In the genomic region with DNA sequence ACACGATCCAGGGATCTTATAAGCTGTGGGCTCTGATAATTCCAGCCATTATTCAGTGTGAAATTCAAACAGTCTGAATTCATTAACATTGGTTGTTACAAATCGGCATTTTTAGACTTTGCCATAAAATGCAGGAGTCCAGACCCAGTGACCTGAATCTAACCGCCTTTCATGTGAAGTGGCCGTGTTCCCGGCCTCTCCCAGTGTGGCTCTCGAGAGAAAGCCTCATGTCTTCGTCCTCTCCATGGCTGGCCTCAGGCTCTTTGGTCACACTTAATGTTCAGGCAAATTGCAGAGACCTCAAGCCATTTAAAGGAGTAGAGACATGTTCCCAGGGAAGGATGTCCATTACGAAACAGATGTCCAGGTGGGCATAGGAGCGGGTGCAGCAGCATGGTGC, we compare ENCODE assay signal across 18 cellular contexts. TPM values are rescaled to one million over a fixed set of nuclear protein-coding genes. Genes with fewer than 3 reads are reported as not detected.
DNase-seq lines count a peak whose midpoint lies in the region; ATAC-seq and TF ChIP-seq lines count a peak whose summit lies in the region.
"Had no signal": no experiment of that assay in that cellular context is flagged by ENCODE, and none has a peak within 500 bp of the region (broad histone marks: within the 10 kb centered on the region; RNA-seq: fewer than 3 reads in every experiment).

No MANE protein-coding gene starts in this region.

- DNase-seq in Panc1 (ENCODE audit: low read depth, low spot score), result no peak
- DNase-seq in WTC11 (ENCODE audit: low spot score), result no peak
- peak; percentile 54 for DNase-seq in medulla oblongata (ENCODE audit: extremely low spot score)
- peak; percentile 22 for DNase-seq in stomach
- DNase-seq in NCI-H524 treated with DMSO at 0.1 percent for 48 hours (lab: John Stamatoyannopoulos, UW), result no peak
- no peak for DNase-seq in KG1 (lab: John Stamatoyannopoulos, UW)
- DNase-seq in GM13976 (ENCODE audit: low spot score), result no peak
- DNase-seq: BE2C; DMS53; GF-D8; HFFc6; MM.1S; NCI-H1048; NCI-H1417 treated with DMSO at 0.1 percent for 48 hours; NCI-H187; NK-92 treated with Interleukin-12 subunit alpha and Interleukin-12 subunit beta, amount 100 ng/mL, for 24 hours had no signal

- TF ChIP-seq CTCF in Panc1 (IDR thresholded peaks at IDR 0.05) (no peak), WTC11 (IDR thresholded peaks at IDR 0.05) (no peak), stomach (IDR thresholded peaks at IDR 0.05) (no peak), GM13976 (IDR thresholded peaks at IDR 0.05; ENCODE audit: borderline replicate concordance, control extremely low read depth, extremely low read depth, insufficient read depth, missing control alignments) (no peak)

- peaks cover under 1% of the 10 kb centered on the region; the same call in 1 of the 2 replicates for H3K4me1 ChIP-seq in Panc1 (ENCODE audit: control insufficient read depth, insufficient read depth, low read length)
- H3K4me1 ChIP-seq in stomach, result peaks cover 27 to 63% (median 45%) of the 10 kb centered on the region in 4 donors

- peak overlapping the region; percentile 4; the same call in 1 of the 2 replicates for H3K27ac ChIP-seq in Panc1 (ENCODE audit: low read length)
- no peak overlapping the region for H3K27ac ChIP-seq in stomach
- H3K27ac ChIP-seq: SJSA1 had no signal

- peak overlapping the region; percentile 28 for H3K27ac Mint-ChIP-seq in WTC11

- in situ Hi-C loops in Panc1 (cut with HindIII; ENCODE audit: low pct_unique_long_range_greater_than_20kb, low sequenced_read_pairs) (no loop called here), GM13976 (cut with MboI; ENCODE audit: low sequenced_read_pairs, unreplicated experiment) (no loop called here)

- peaks cover 93% of the 10 kb centered on the region for H3K4me1 Mint-ChIP-seq in WTC11

- 79 to 91% (median 86%) methylated on average over 9 of the region's 9 CpGs for WGBS in stomach, 5 donors

- no peaks in the 10 kb centered on the region for H3K27me3 ChIP-seq in Panc1 (ENCODE audit: control insufficient read depth, insufficient read depth, low read length)
- no peaks in the 10 kb centered on the region for H3K27me3 ChIP-seq in stomach
- H3K27me3 ChIP-seq: BE2C, SJSA1 had no signal

- H3K9me3 Mint-ChIP-seq in WTC11, result no peaks in the 10 kb centered on the region
- H3K9me3 Mint-ChIP-seq: HFFc6 had no signal

- H3K9me3 ChIP-seq in Panc1 (ENCODE audit: control insufficient read depth, insufficient read depth, low read depth, low read length), result no peaks in the 10 kb centered on the region
- H3K9me3 ChIP-seq in stomach, result no peaks in the 10 kb centered on the region
- H3K9me3 ChIP-seq: BE2C, SJSA1 had no signal

- H3K27me3 Mint-ChIP-seq in WTC11 (ENCODE audit: low read depth), result no peaks in the 10 kb centered on the region

- H3K4me3 ChIP-seq in Panc1 (ENCODE audit: low read depth in 2 of 2, low read length in 2 of 2) (no peak overlapping the region), stomach (no peak overlapping the region)
- H3K4me3 ChIP-seq: SJSA1 had no signal

- H3K4me3 Mint-ChIP-seq in WTC11, result no peak overlapping the region
- H3K4me3 Mint-ChIP-seq: HFFc6 had no signal

- H3K36me3 ChIP-seq in Panc1 (ENCODE audit: control insufficient read depth, insufficient read depth, low read length), result peaks cover 10% of the 10 kb centered on the region
- H3K36me3 ChIP-seq in stomach, result peaks cover 0 to 22% (median 10%) of the 10 kb centered on the region in 4 donors

- intact Hi-C loops in Panc1 (cut with micrococcal nuclease; ENCODE audit: unreplicated experiment), result no loop called here
- intact Hi-C loops in stomach (cut with DNase I; ENCODE audit: low total_unique reads), result no loop called here

- CTCF ChIA-PET in Panc1 (lab: Charles Lee) (no interaction called here), WTC11 (lab: Charles Lee) (no interaction called here)

- H3K36me3 Mint-ChIP-seq in WTC11, result peaks cover 18% of the 10 kb centered on the region; the same call in 1 of the 2 replicates

- no TSS peak for BruUV-seq in Panc1 (replicated peaks; lab: Mats Ljungman, UMichigan)

- POLR2A ChIA-PET in Panc1 (lab: Charles Lee) (no interaction called here), WTC11 (lab: Charles Lee) (no interaction called here)

- TF ChIP-seq EP300 in stomach (IDR thresholded peaks at IDR 0.05), result no peak

- TF ChIP-seq POLR2A in stomach (IDR thresholded peaks at IDR 0.05), result no peak

- no peak for ATAC-seq in Panc1
- no peak for ATAC-seq in WTC11
- ATAC-seq: Right ventricle myocardium inferior had no signal

TF ChIP-seq in WTC11, 78 proteins besides CTCF, POLR2A, EP300 and RAD21:
- TF ChIP-seq ZNF121 (CRISPR knock-in tag; IDR thresholded peaks at IDR 0.05) (no peak), ZNF263 (CRISPR knock-in tag; IDR thresholded peaks at IDR 0.05; ENCODE audit: low read depth) (no peak)
- TF ChIP-seq, protein P1, sequence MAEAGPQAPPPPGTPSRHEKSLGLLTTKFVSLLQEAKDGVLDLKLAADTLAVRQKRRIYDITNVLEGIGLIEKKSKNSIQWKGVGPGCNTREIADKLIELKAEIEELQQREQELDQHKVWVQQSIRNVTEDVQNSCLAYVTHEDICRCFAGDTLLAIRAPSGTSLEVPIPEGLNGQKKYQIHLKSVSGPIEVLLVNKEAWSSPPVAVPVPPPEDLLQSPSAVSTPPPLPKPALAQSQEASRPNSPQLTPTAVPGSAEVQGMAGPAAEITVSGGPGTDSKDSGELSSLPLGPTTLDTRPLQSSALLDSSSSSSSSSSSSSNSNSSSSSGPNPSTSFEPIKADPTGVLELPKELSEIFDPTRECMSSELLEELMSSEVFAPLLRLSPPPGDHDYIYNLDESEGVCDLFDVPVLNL (CRISPR knock-in tag; IDR thresholded peaks at IDR 0.05; ENCODE audit: borderline replicate concordance, low read depth), result no peak
- TF ChIP-seq, protein P2, sequence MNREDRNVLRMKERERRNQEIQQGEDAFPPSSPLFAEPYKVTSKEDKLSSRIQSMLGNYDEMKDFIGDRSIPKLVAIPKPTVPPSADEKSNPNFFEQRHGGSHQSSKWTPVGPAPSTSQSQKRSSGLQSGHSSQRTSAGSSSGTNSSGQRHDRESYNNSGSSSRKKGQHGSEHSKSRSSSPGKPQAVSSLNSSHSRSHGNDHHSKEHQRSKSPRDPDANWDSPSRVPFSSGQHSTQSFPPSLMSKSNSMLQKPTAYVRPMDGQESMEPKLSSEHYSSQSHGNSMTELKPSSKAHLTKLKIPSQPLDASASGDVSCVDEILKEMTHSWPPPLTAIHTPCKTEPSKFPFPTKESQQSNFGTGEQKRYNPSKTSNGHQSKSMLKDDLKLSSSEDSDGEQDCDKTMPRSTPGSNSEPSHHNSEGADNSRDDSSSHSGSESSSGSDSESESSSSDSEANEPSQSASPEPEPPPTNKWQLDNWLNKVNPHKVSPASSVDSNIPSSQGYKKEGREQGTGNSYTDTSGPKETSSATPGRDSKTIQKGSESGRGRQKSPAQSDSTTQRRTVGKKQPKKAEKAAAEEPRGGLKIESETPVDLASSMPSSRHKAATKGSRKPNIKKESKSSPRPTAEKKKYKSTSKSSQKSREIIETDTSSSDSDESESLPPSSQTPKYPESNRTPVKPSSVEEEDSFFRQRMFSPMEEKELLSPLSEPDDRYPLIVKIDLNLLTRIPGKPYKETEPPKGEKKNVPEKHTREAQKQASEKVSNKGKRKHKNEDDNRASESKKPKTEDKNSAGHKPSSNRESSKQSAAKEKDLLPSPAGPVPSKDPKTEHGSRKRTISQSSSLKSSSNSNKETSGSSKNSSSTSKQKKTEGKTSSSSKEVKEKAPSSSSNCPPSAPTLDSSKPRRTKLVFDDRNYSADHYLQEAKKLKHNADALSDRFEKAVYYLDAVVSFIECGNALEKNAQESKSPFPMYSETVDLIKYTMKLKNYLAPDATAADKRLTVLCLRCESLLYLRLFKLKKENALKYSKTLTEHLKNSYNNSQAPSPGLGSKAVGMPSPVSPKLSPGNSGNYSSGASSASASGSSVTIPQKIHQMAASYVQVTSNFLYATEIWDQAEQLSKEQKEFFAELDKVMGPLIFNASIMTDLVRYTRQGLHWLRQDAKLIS (CRISPR knock-in tag; IDR thresholded peaks at IDR 0.05; ENCODE audit: borderline replicate concordance), result no peak

RNA-seq across cellular contexts. Expression of a gene that starts 59.3 kb away (rescaled TPM):
- total RNA-seq in Panc1 (2021; ENCODE audit: unreplicated experiment) (125 TPM), WTC11 (2021) (175 to 191 TPM (median 181 TPM) in 3 replicates), stomach (100 to 1,000 TPM in 2 of 5 donors, 10 to 100 TPM in 3; 58.6 to 169 (median 80.5) TPM)
- polyA plus RNA-seq in Panc1 (2012; ENCODE audit: insufficient read length), result 188 TPM
- 10 to 100 TPM; 21.3 to 41.2 (median 34.6) TPM for polyA plus RNA-seq in stomach

Comparison
In these comparisons a context has a peak if more than half of its experiments do, and no peak if none do; other contexts are left out.
1. DNase-seq: peak in medulla oblongata (single experiment) and stomach (single experiment); none in Panc1 (single experiment), WTC11 (single experiment), NCI-H524 treated with DMSO at 0.1 percent for 48 hours (single experiment), KG1 (single experiment) and GM13976 (single experiment).